7 cellular contexts compared by ENCODE assay signal in the genomic region with DNA sequence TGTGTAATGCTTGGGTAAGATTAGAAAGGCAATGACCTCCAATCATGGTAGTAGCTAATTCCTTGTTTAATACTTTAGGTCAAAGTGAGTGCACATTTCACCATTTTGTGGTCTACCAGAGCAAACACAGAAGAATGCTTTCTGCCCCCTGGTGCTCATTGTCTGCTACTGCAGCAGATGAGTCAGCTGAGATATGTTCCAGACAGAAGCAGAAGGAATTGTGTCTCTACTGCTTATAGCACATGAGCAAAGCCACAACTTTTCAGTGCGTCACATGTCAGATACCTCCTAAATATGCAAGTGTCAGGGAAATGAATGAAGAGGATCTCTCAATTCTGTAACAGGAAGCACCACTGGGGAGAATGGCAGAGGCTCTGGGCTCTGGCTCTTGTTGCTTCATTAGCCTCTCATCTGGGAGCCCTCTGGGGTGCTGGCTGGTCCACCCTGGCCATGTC.
A peak's percentile ranks its signal among the peaks of the same experiment; 100 is the strongest.
DNase-seq lines count a peak whose midpoint lies in the region; ATAC-seq, FAIRE-seq and TF ChIP-seq lines count a peak whose summit lies in the region.

No MANE protein-coding gene starts in this region.

- H3K27ac ChIP-seq in brain microvascular endothelial cell, result peak overlapping the region; percentile 34
- peak overlapping the region in 2 of 8 donors; percentile 8 to 24 for H3K27ac ChIP-seq in spleen

- peak; percentile 84 for FAIRE-seq in GM12892 (lab: Jason Lieb, UNC)

- WGBS in spleen, 5 donors, result 0 to 32% (median 18%) methylated on average over 1 of the region's 1 CpG

- TF ChIP-seq CTCF in brain microvascular endothelial cell (IDR thresholded peaks at IDR 0.05; ENCODE audit: low read depth, low read length, missing control alignments) (peak; percentile 96), spleen (IDR thresholded peaks at IDR 0.05 in 8 of 11, conservative IDR thresholded peaks at IDR 0.05 in 3 of 11) (peak; percentile 92 to 99 (median 97))

- DNase-seq in GM12892 (ENCODE audit: insufficient read length) (no peak), NCI-H1930 (lab: John Stamatoyannopoulos, UW) (peak; percentile 29 to 32), UCSD-AML1 (lab: John Stamatoyannopoulos, UW; ENCODE audit: unreplicated experiment) (peak; percentile 65), brain microvascular endothelial cell (peak; percentile 98), iPS-NIHi11 (ENCODE audit: low spot score) (peak; percentile 63), spleen (peak; percentile 83)

- H3K4me3 ChIP-seq in brain microvascular endothelial cell (ENCODE audit: low read depth, low read length) (no peak overlapping the region), spleen (no peak overlapping the region)

- TF ChIP-seq POLR2A in GM12892 (IDR thresholded peaks at IDR 0.05; ENCODE audit: low read depth, low read length), result no peak
- no peak for TF ChIP-seq POLR2A in spleen (IDR thresholded peaks at IDR 0.05)

- H3K4me1 ChIP-seq in spleen, result peaks cover 0 to 26% (median 0%) of the 10 kb centered on the region in 6 donors

- in situ Hi-C loops in brain microvascular endothelial cell (cut with HindIII; ENCODE audit: low pct_ligation_motif_present, low sequenced_read_pairs), result no loop called here

- intact Hi-C loops in spleen (cut with DNase I; ENCODE audit: low total_unique reads), result loop anchor here (5.0 to 10.0 kb wide), 2 partner anchors 184 to 469 kb away; no protein-coding TSS in a partner anchor

- H3K9me3 ChIP-seq in spleen, result no peaks in the 10 kb centered on the region

- H3K36me3 ChIP-seq in brain microvascular endothelial cell (replicated peaks) (no peaks in the 10 kb centered on the region), spleen (no peaks in the 10 kb centered on the region)

- H3K27me3 ChIP-seq in brain microvascular endothelial cell (replicated peaks) (no peaks in the 10 kb centered on the region), spleen (replicated peaks in 1 of 7) (no peaks in the 10 kb centered on the region)

- peak; percentile 70 for ATAC-seq in HG02798 (IDR thresholded peaks at IDR 0.05; ENCODE audit: poor library complexity, unreplicated experiment)
